22 cellular contexts compared by ENCODE assay signal in the genomic region with DNA sequence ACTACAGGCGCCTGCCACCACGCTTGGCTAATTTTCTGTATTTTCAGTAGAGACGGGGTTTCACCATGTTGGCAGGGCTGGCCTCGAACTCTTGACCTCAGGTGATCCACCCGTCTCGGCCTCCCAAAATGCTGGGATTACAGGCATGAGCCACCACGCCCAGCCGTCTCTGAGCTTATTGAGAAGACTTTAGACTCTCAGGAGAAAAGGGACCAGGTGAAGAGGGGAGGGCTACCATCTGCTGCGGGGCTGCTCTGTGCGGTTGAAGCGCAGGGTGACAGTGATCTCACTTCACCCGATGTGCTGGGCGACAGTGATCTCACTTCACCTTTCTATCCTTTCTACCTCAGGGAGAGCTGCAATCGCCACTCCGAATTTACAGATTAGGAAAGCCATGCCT.
"Had no signal": no experiment of that assay in that cellular context is flagged by ENCODE, and none has a peak within 500 bp of the region (broad histone marks: within the 10 kb centered on the region; RNA-seq: fewer than 3 reads in every experiment).

No MANE protein-coding gene starts in this region.

- H3K36me3 ChIP-seq: ovary had no signal

- H3K4me1 ChIP-seq: left ventricle myocardium inferior, prostate gland, suprapubic skin, tibial artery, upper lobe of right lung had no signal

- DNase-seq: islet precursor cell; left ventricle myocardium inferior; mesendoderm; naive B cell; natural killer cell; nephron progenitor cell; ovary; retina; right cardiac atrium; stimulated activated CD4-positive, alpha-beta T cell treated with anti-CD3 and anti-CD28 coated beads, Interleukin-4, amount 100 ng/mL, for 24 hours; stimulated activated naive CD4-positive, alpha-beta T cell; tibial artery; trophoblast cell; upper lobe of right lung had no signal

- H3K4me3 ChIP-seq: hepatocyte, left ventricle myocardium inferior, lung, ovary, prostate gland, skin epidermis, suprapubic skin, thoracic aorta, tibial artery, upper lobe of right lung had no signal

- H3K9me3 ChIP-seq: left ventricle myocardium inferior, ovary, prostate gland, suprapubic skin, thoracic aorta, tibial artery, upper lobe of right lung had no signal

- ATAC-seq: natural killer cell; right cardiac atrium; sciatic nerve; stimulated activated effector memory CD8-positive, alpha-beta T cell treated with anti-CD3 and anti-CD28 coated beads, Interleukin-12 subunit alpha, Interleukin-12 subunit beta, amount 100 ng/mL, for 72 hours; upper lobe of right lung had no signal

- H3K27ac ChIP-seq: hepatocyte, left ventricle myocardium inferior, ovary, prostate gland, skin epidermis, suprapubic skin, thoracic aorta, tibial artery, upper lobe of right lung had no signal

- H3K27me3 ChIP-seq: hepatocyte, ovary, suprapubic skin, tibial artery, upper lobe of right lung had no signal
